ENCODE assay signal across 16 cellular contexts in genomic region chr1:3640113-3640932, GRCh38. TPM values are rescaled to one million over a fixed set of nuclear protein-coding genes. Genes with fewer than 3 reads are reported as not detected.
DNase-seq lines count a peak whose midpoint lies in the region; ATAC-seq, FAIRE-seq and TF ChIP-seq lines count a peak whose summit lies in the region.
"Had no signal": no experiment of that assay in that cellular context is flagged by ENCODE, and none has a peak within 500 bp of the region (broad histone marks: within the 10 kb centered on the region; RNA-seq: fewer than 3 reads in every experiment).

No MANE protein-coding gene starts in this region.

- H3K4me3 ChIP-seq in right lobe of liver (no peak overlapping the region), HepG2 (replicated peaks in 1 of 3; ENCODE audit: insufficient read depth in 1 of 3, low read depth in 2 of 3, low read length in 3 of 3) (no peak overlapping the region), neuronal stem cell (ENCODE audit: low read length in 2 of 2) (no peak overlapping the region), aorta (ENCODE audit: low read length in 2 of 2) (no peak overlapping the region)
- H3K4me3 ChIP-seq: A549, GM12878 had no signal

- H3K14ac ChIP-seq in neuronal stem cell (ENCODE audit: low read length) = no peak overlapping the region

- H2BK120ac ChIP-seq in neuronal stem cell (ENCODE audit: low read depth, low read length) = no peak overlapping the region

- H3K9ac ChIP-seq in HepG2 (ENCODE audit: insufficient read depth, low read depth, low read length) = no peak overlapping the region
- H3K9ac ChIP-seq in neuronal stem cell (ENCODE audit: low read depth, low read length, poor library complexity) = peak overlapping the region; percentile 35

- H4K91ac ChIP-seq in neuronal stem cell (ENCODE audit: low read depth, low read length, poor library complexity) = no peak overlapping the region

- H3K4me1 Mint-ChIP-seq in chondrocyte (ENCODE audit: low read depth) = no peaks in the 10 kb centered on the region

- H3K79me2 ChIP-seq in HepG2 (ENCODE audit: insufficient read depth, low read length) = no peaks in the 10 kb centered on the region

- no peaks in the 10 kb centered on the region for H4K20me1 ChIP-seq in HepG2 (ENCODE audit: insufficient read depth, low read length)

- no peaks in the 10 kb centered on the region for H3K9me3 ChIP-seq in right lobe of liver
- H3K9me3 ChIP-seq in HepG2 (ENCODE audit: low read length) = no peaks in the 10 kb centered on the region
- H3K9me3 ChIP-seq in neuronal stem cell (replicated peaks in 1 of 2; ENCODE audit: control insufficient read depth in 2 of 2, insufficient read depth in 1 of 2, low read depth in 1 of 2, low read length in 2 of 2) = no peaks in the 10 kb centered on the region
- no peaks in the 10 kb centered on the region for H3K9me3 ChIP-seq in aorta (ENCODE audit: control insufficient read depth, low read length)
- H3K9me3 ChIP-seq: A549, BE2C had no signal

- no peak overlapping the region for H2BK15ac ChIP-seq in neuronal stem cell (ENCODE audit: low read length)

- CTCF ChIA-PET in HepG2 (lab: Yijun Ruan, JAX; ENCODE audit: low intra/inter-chr PET ratio, low total read pairs) = no interaction called here

- no peak overlapping the region for H3K4me2 ChIP-seq in HepG2 (ENCODE audit: low read depth, low read length)
- no peak overlapping the region for H3K4me2 ChIP-seq in neuronal stem cell (ENCODE audit: insufficient read depth, low read length, poor library complexity, severe bottlenecking)
- H3K4me2 ChIP-seq: A549 had no signal

- TF ChIP-seq RAD21 in HepG2 (CRISPR knock-in tag; IDR thresholded peaks at IDR 0.05) = no peak

- no peak overlapping the region for H3K23ac ChIP-seq in neuronal stem cell (ENCODE audit: low read depth, low read length, poor library complexity)

- in situ Hi-C loops in HepG2 (cut with HindIII; ENCODE audit: extremely low pct_ligation_motif_present, low pct_unique_long_range_greater_than_20kb) = no loop called here

- H3K36me3 ChIP-seq in right lobe of liver = peaks cover 0 to 31% (median 5%) of the 10 kb centered on the region in 4 donors
- H3K36me3 ChIP-seq in HepG2 (replicated peaks in 1 of 2; ENCODE audit: control insufficient read depth in 1 of 2, insufficient read depth in 2 of 2, low read length in 2 of 2) = peaks cover 6 to 37% of the 10 kb centered on the region in 2 experiments; a peak in 4 of 5 replicates
- H3K36me3 ChIP-seq in neuronal stem cell (replicated peaks in 1 of 2; ENCODE audit: control insufficient read depth in 2 of 2, insufficient read depth in 2 of 2, low read length in 2 of 2) = peaks cover 17 to 60% of the 10 kb centered on the region in 2 donors
- peaks cover 0 to 11% of the 10 kb centered on the region in 2 donors for H3K36me3 ChIP-seq in aorta (ENCODE audit: control insufficient read depth in 1 of 2, insufficient read depth in 2 of 2, low read length in 1 of 2)
- H3K36me3 ChIP-seq: BE2C had no signal

- H3K27ac ChIP-seq in right lobe of liver (no peak overlapping the region), HepG2 (ENCODE audit: extremely low read length, insufficient read depth, low read length) (no peak overlapping the region), neuronal stem cell (replicated peaks; ENCODE audit: low read length) (no peak overlapping the region), aorta (ENCODE audit: low read depth in 1 of 2, low read length in 2 of 2) (no peak overlapping the region)
- H3K27ac ChIP-seq: A549, C4-2B had no signal

- H3K4me3 Mint-ChIP-seq in chondrocyte (ENCODE audit: unreplicated experiment) = no peak overlapping the region
- H3K4me3 Mint-ChIP-seq: CD4-positive, alpha-beta memory T cell had no signal

- WGBS in right lobe of liver (ENCODE audit: insufficient coverage, low coverage, low lambda C conversion rate, missing lambda C conversion rate) = 95% methylated on average over 7 of the region's 38 CpGs
- WGBS in HepG2 (ENCODE audit: low lambda C conversion rate) = 95% methylated on average over 23 of the region's 38 CpGs
- no CpG with 5 or more reads among the region's 38 CpGs for WGBS in neuronal stem cell (ENCODE audit: extremely low coverage in 2 of 2, insufficient read length in 2 of 2, insufficient replicate concordance in 1 of 2), 2 donors
- WGBS in aorta, 2 donors = 90 to 93% methylated on average over 38 of the region's 38 CpGs

- H4K8ac ChIP-seq in neuronal stem cell (ENCODE audit: low read depth, low read length) = peak overlapping the region; percentile 55

- DNase-seq in right lobe of liver = peak in 2 of 3 donors; percentile 35 to 39
- DNase-seq in HepG2 (ENCODE audit: low spot score) = no peak
- peak; percentile 79 for DNase-seq in chondrocyte (ENCODE audit: low spot score)
- DNase-seq in neuronal stem cell (ENCODE audit: low spot score) = no peak
- DNase-seq in aorta = peak; percentile 42 to 50
- DNase-seq in germinal center (ENCODE audit: low spot score) = no peak
- no peak for DNase-seq in NCI-H1417 (lab: John Stamatoyannopoulos, UW)
- DNase-seq: BE2C; CD4-positive, alpha-beta memory T cell; DMS79 had no signal

- H2BK5ac ChIP-seq in neuronal stem cell (ENCODE audit: low read length) = no peak overlapping the region

- no peak overlapping the region for H3K18ac ChIP-seq in neuronal stem cell (ENCODE audit: low read length)

- H3K79me1 ChIP-seq in neuronal stem cell (ENCODE audit: low read depth, low read length) = no peaks in the 10 kb centered on the region

- no peak for FAIRE-seq in HepG2 (lab: Jason Lieb, UNC)
- FAIRE-seq: A549, GM12878, GM18507 had no signal

- H2BK12ac ChIP-seq in neuronal stem cell (ENCODE audit: low read length) = no peak overlapping the region

- H3K27me3 Mint-ChIP-seq in chondrocyte (ENCODE audit: low read depth) = no peaks in the 10 kb centered on the region
- H3K27me3 Mint-ChIP-seq: CD4-positive, alpha-beta memory T cell had no signal

- no peak overlapping the region for H2AK5ac ChIP-seq in neuronal stem cell (ENCODE audit: low read depth, low read length)

- peaks cover 27% of the 10 kb centered on the region for H3K36me3 Mint-ChIP-seq in chondrocyte (ENCODE audit: low read depth)

- H3K27ac Mint-ChIP-seq in chondrocyte (ENCODE audit: unreplicated experiment) = no peak overlapping the region

- TF ChIP-seq POLR2A in right lobe of liver (IDR thresholded peaks at IDR 0.05) (no peak), HepG2 (IDR thresholded peaks at IDR 0.05; ENCODE audit: insufficient read depth in 1 of 2, low read depth in 2 of 2, low read length in 2 of 2) (no peak)

- TF ChIP-seq CTCF in right lobe of liver (IDR thresholded peaks at IDR 0.05) (no peak), HepG2 (CRISPR knock-in tag; IDR thresholded peaks at IDR 0.05) (no peak), chondrocyte (IDR thresholded peaks at IDR 0.05) (no peak)

- ATAC-seq in right lobe of liver = no peak
- no peak for ATAC-seq in HepG2
- no peak for ATAC-seq in aorta (ENCODE audit: low FRiP score)
- ATAC-seq: A549, GM12878, HCT116 had no signal

- H3K4me1 ChIP-seq in right lobe of liver (no peaks in the 10 kb centered on the region), HepG2 (ENCODE audit: insufficient read depth, low read length) (no peaks in the 10 kb centered on the region), neuronal stem cell (ENCODE audit: control insufficient read depth in 2 of 2, insufficient read depth in 1 of 2, low read depth in 1 of 2, low read length in 2 of 2) (peaks cover 0 to 3% of the 10 kb centered on the region in 2 donors), aorta (ENCODE audit: control insufficient read depth in 1 of 2, insufficient read depth in 2 of 2, low read length in 2 of 2) (no peaks in the 10 kb centered on the region)
- H3K4me1 ChIP-seq: A549, BE2C had no signal

- no peak overlapping the region for H2AFZ ChIP-seq in HepG2 (ENCODE audit: low read length)
- no peak overlapping the region for H2AFZ ChIP-seq in neuronal stem cell (ENCODE audit: low read length)

- TF ChIP-seq EP300 in HepG2 (IDR thresholded peaks at IDR 0.05; ENCODE audit: low read depth in 2 of 2, low read length in 2 of 2) (no peak), HepG2 (CRISPR knock-in tag; IDR thresholded peaks at IDR 0.05; ENCODE audit: borderline replicate concordance) (no peak)

- H3K4ac ChIP-seq in neuronal stem cell (ENCODE audit: low read length) = no peak overlapping the region

- no peaks in the 10 kb centered on the region for H3K9me3 Mint-ChIP-seq in chondrocyte (ENCODE audit: low read depth)
- H3K9me3 Mint-ChIP-seq: CD4-positive, alpha-beta memory T cell had no signal

- no peaks in the 10 kb centered on the region for H3K27me3 ChIP-seq in right lobe of liver
- no peaks in the 10 kb centered on the region for H3K27me3 ChIP-seq in HepG2 (ENCODE audit: control insufficient read depth in 1 of 2, insufficient read depth in 2 of 2, low read length in 2 of 2)
- no peaks in the 10 kb centered on the region for H3K27me3 ChIP-seq in neuronal stem cell (ENCODE audit: control insufficient read depth in 3 of 3, insufficient read depth in 3 of 3, low read depth in 1 of 3, low read length in 3 of 3)
- H3K27me3 ChIP-seq in aorta (ENCODE audit: control insufficient read depth in 1 of 2, insufficient read depth in 2 of 2, low read length in 1 of 2) = no peaks in the 10 kb centered on the region
- H3K27me3 ChIP-seq: BE2C had no signal

- POLR2A ChIA-PET in HepG2 (lab: Yijun Ruan, JAX) = no interaction called here

- intact Hi-C loops in right lobe of liver (cut with DNase I) = no loop called here
- intact Hi-C loops in HepG2 (cut with micrococcal nuclease; ENCODE audit: unreplicated experiment) = no loop called here
- intact Hi-C loops in aorta (cut with DNase I) = no loop called here

- no TSS peak for BruUV-seq in HepG2 (replicated peaks; lab: Mats Ljungman, UMichigan)

RNA-seq across cellular contexts. Expression of gene WRAP73, which starts 9.6 kb away (rescaled TPM):
- total RNA-seq in right lobe of liver (1 to 10 TPM; 5.6 to 9.1 (median 7.1) TPM), HepG2 (2016; rRNA removed; fragmentation: Illumina TruSeq; extraction: Trizol) (18.1 and 21.0 TPM in 2 replicates), chondrocyte (12.6 to 17.6 TPM (median 15.5 TPM) in 3 replicates), aorta (10 to 100 TPM; 10.6 to 17.4 TPM)
- 5.0 and 5.8 TPM in 2 replicates for total RNA-seq in HepG2 (2016; cell fraction: cytosol; rRNA removed; fragmentation: Illumina TruSeq; extraction: Trizol; ENCODE audit: low read depth)
- total RNA-seq in HepG2 (2016; cell fraction: insoluble cytoplasmic fraction; rRNA removed; fragmentation: Illumina TruSeq; extraction: Trizol) = 20.2 and 20.3 TPM in 2 replicates
- total RNA-seq in HepG2 (2016; cell fraction: membrane; rRNA removed; fragmentation: Illumina TruSeq; extraction: Trizol) = 8.8 and 10.8 TPM in 2 replicates
- 14.3 and 17.1 TPM in 2 replicates for total RNA-seq in HepG2 (2016; cell fraction: nucleus; rRNA removed; fragmentation: Illumina TruSeq; extraction: Trizol)
- polyA plus RNA-seq in HepG2 (2011; rRNA removed) (40.4 and 44.1 TPM in 2 replicates), aorta (10 to 100 TPM in 1 of 2 donors, 1 to 10 TPM in 1; 5.8 to 27.8 TPM)
- 27.5 and 35.0 TPM in 2 replicates for polyA plus RNA-seq in HepG2 (2011; cell fraction: cytosol; rRNA removed)
- 78.4 and 79.9 TPM in 2 replicates for polyA plus RNA-seq in HepG2 (2011; cell fraction: nucleus; rRNA removed)
- polyA plus RNA-seq in HepG2 (2012) = 12.9 and 18.3 TPM in 2 replicates
- polyA plus RNA-seq in HepG2 (2016; cell fraction: cytosol; fragmentation: Illumina TruSeq; extraction: Trizol; ENCODE audit: low read depth) = 5.5 TPM in 2 replicates
- 19.4 and 25.1 TPM in 2 replicates for polyA plus RNA-seq in HepG2 (2016; cell fraction: insoluble cytoplasmic fraction; fragmentation: Illumina TruSeq; extraction: Trizol; ENCODE audit: low read depth)
- 6.3 and 7.2 TPM in 2 replicates for polyA plus RNA-seq in HepG2 (2016; cell fraction: membrane; fragmentation: Illumina TruSeq; extraction: Trizol; ENCODE audit: low read depth)
- 41.4 and 53.5 TPM in 2 replicates for polyA plus RNA-seq in HepG2 (2016; cell fraction: nucleus; fragmentation: Illumina TruSeq; extraction: Trizol; ENCODE audit: insufficient read depth, low read depth)
- polyA minus RNA-seq in HepG2 (2011; rRNA and poly(A)+ RNA removed; ENCODE audit: low replicate concordance) = 43.7 and 46.5 TPM in 2 replicates
- 11.9 and 16.4 TPM in 2 replicates for polyA minus RNA-seq in HepG2 (2011; cell fraction: cytosol; rRNA and poly(A)+ RNA removed)
- polyA minus RNA-seq in HepG2 (2011; cell fraction: nucleus; rRNA and poly(A)+ RNA removed) = 18.4 and 19.5 TPM in 2 replicates
- polyA plus RNA-seq in neuronal stem cell (2013, experiment 1 of 2) = 24.6 TPM
- 25.7 TPM for polyA plus RNA-seq in neuronal stem cell (2013, experiment 2 of 2)

RNA-seq across cellular contexts. Expression of gene TP73, which starts 12.0 kb away (rescaled TPM):
- total RNA-seq in right lobe of liver = 1 to 10 TPM in 2 of 6 experiments, under 1 TPM in 4; 0.05 to 2.3 (median 0.32) TPM
- 0.69 and 1.1 TPM in 2 replicates for total RNA-seq in HepG2 (2016; rRNA removed; fragmentation: Illumina TruSeq; extraction: Trizol)
- 0.35 and 0.51 TPM in 2 replicates for total RNA-seq in HepG2 (2016; cell fraction: cytosol; rRNA removed; fragmentation: Illumina TruSeq; extraction: Trizol; ENCODE audit: low read depth)
- 0.39 and 1.1 TPM in 2 replicates for total RNA-seq in HepG2 (2016; cell fraction: insoluble cytoplasmic fraction; rRNA removed; fragmentation: Illumina TruSeq; extraction: Trizol)
- total RNA-seq in HepG2 (2016; cell fraction: membrane; rRNA removed; fragmentation: Illumina TruSeq; extraction: Trizol) = 1.3 and 1.4 TPM in 2 replicates
- total RNA-seq in HepG2 (2016; cell fraction: nucleus; rRNA removed; fragmentation: Illumina TruSeq; extraction: Trizol) = 1.7 and 2.1 TPM in 2 replicates
- 0.49 and 0.59 TPM in 2 replicates for polyA plus RNA-seq in HepG2 (2011; rRNA removed)
- polyA plus RNA-seq in HepG2 (2011; cell fraction: cytosol; rRNA removed) = 0.10 and 0.28 TPM in 2 replicates
- polyA plus RNA-seq in HepG2 (2011; cell fraction: nucleus; rRNA removed) = 1.8 and 3.5 TPM in 2 replicates
- polyA plus RNA-seq in HepG2 (2012) = 0.37 and 0.74 TPM in 2 replicates
- polyA plus RNA-seq in HepG2 (2016; cell fraction: cytosol; fragmentation: Illumina TruSeq; extraction: Trizol; ENCODE audit: low read depth) = 0.45 and 0.53 TPM in 2 replicates
- 1.5 and 1.9 TPM in 2 replicates for polyA plus RNA-seq in HepG2 (2016; cell fraction: insoluble cytoplasmic fraction; fragmentation: Illumina TruSeq; extraction: Trizol; ENCODE audit: low read depth)
- polyA plus RNA-seq in HepG2 (2016; cell fraction: membrane; fragmentation: Illumina TruSeq; extraction: Trizol; ENCODE audit: low read depth) = 0.93 and 1.4 TPM in 2 replicates
- polyA plus RNA-seq in HepG2 (2016; cell fraction: nucleus; fragmentation: Illumina TruSeq; extraction: Trizol; ENCODE audit: insufficient read depth, low read depth) = 3.4 and 3.9 TPM in 2 replicates
- polyA minus RNA-seq in HepG2 (2011; rRNA and poly(A)+ RNA removed; ENCODE audit: low replicate concordance) = 0.48 TPM in 1 of 2 replicates, not detected in the other
- 0.30 and 0.62 TPM in 2 replicates for polyA minus RNA-seq in HepG2 (2011; cell fraction: cytosol; rRNA and poly(A)+ RNA removed)
- polyA minus RNA-seq in HepG2 (2011; cell fraction: nucleus; rRNA and poly(A)+ RNA removed) = 0.99 and 1.2 TPM in 2 replicates
- 0.05 to 0.58 TPM in 2 of 3 replicates, not detected in the other for total RNA-seq in chondrocyte
- polyA plus RNA-seq in neuronal stem cell (2013, experiment 1 of 2) = 0.18 TPM
- polyA plus RNA-seq in neuronal stem cell (2013, experiment 2 of 2) = 0.19 TPM
- total RNA-seq in aorta = under 1 TPM in 1 of 2 donors, not detected in 1; 0.18 TPM
- under 1 TPM in 1 of 2 donors, not detected in 1; 0.38 TPM for polyA plus RNA-seq in aorta
- polyA plus RNA-seq: AG04450 had no signal

RNA-seq across cellular contexts. Expression of gene TPRG1L, which starts 15.5 kb away (rescaled TPM):
- total RNA-seq in right lobe of liver (10 to 100 TPM; 42.5 to 54.6 (median 53.4) TPM), HepG2 (2016; rRNA removed; fragmentation: Illumina TruSeq; extraction: Trizol) (21.3 and 31.7 TPM in 2 replicates), chondrocyte (52.5 to 53.7 TPM (median 53.6 TPM) in 3 replicates), aorta (10 to 100 TPM; 35.4 to 39.0 TPM)
- total RNA-seq in HepG2 (2016; cell fraction: cytosol; rRNA removed; fragmentation: Illumina TruSeq; extraction: Trizol; ENCODE audit: low read depth) = 5.7 and 6.3 TPM in 2 replicates
- 20.0 and 34.6 TPM in 2 replicates for total RNA-seq in HepG2 (2016; cell fraction: insoluble cytoplasmic fraction; rRNA removed; fragmentation: Illumina TruSeq; extraction: Trizol)
- total RNA-seq in HepG2 (2016; cell fraction: membrane; rRNA removed; fragmentation: Illumina TruSeq; extraction: Trizol) = 26.8 and 28.4 TPM in 2 replicates
- total RNA-seq in HepG2 (2016; cell fraction: nucleus; rRNA removed; fragmentation: Illumina TruSeq; extraction: Trizol) = 13.9 and 17.8 TPM in 2 replicates
- polyA plus RNA-seq in HepG2 (2011; rRNA removed) (37.4 and 44.3 TPM in 2 replicates), aorta (10 to 100 TPM; 42.0 to 51.0 TPM)
- 39.8 and 48.5 TPM in 2 replicates for polyA plus RNA-seq in HepG2 (2011; cell fraction: cytosol; rRNA removed)
- 18.5 and 21.7 TPM in 2 replicates for polyA plus RNA-seq in HepG2 (2011; cell fraction: nucleus; rRNA removed)
- 32.1 and 36.9 TPM in 2 replicates for polyA plus RNA-seq in HepG2 (2012)
- 9.7 and 10.7 TPM in 2 replicates for polyA plus RNA-seq in HepG2 (2016; cell fraction: cytosol; fragmentation: Illumina TruSeq; extraction: Trizol; ENCODE audit: low read depth)
- polyA plus RNA-seq in HepG2 (2016; cell fraction: insoluble cytoplasmic fraction; fragmentation: Illumina TruSeq; extraction: Trizol; ENCODE audit: low read depth) = 66.4 and 67.1 TPM in 2 replicates
- 27.9 and 28.2 TPM in 2 replicates for polyA plus RNA-seq in HepG2 (2016; cell fraction: membrane; fragmentation: Illumina TruSeq; extraction: Trizol; ENCODE audit: low read depth)
- polyA plus RNA-seq in HepG2 (2016; cell fraction: nucleus; fragmentation: Illumina TruSeq; extraction: Trizol; ENCODE audit: insufficient read depth, low read depth) = 42.7 TPM in 2 replicates
- 33.6 and 37.3 TPM in 2 replicates for polyA minus RNA-seq in HepG2 (2011; rRNA and poly(A)+ RNA removed; ENCODE audit: low replicate concordance)
- polyA minus RNA-seq in HepG2 (2011; cell fraction: cytosol; rRNA and poly(A)+ RNA removed) = 24.6 and 30.2 TPM in 2 replicates
- 8.0 and 10.2 TPM in 2 replicates for polyA minus RNA-seq in HepG2 (2011; cell fraction: nucleus; rRNA and poly(A)+ RNA removed)
- polyA plus RNA-seq in neuronal stem cell (2013, experiment 1 of 2) = 13.4 TPM
- polyA plus RNA-seq in neuronal stem cell (2013, experiment 2 of 2) = 13.2 TPM

RNA-seq across cellular contexts. Expression of gene MEGF6, which starts 29.0 kb away (rescaled TPM):
- total RNA-seq in right lobe of liver (1 to 10 TPM; 2.2 to 9.6 (median 4.4) TPM), HepG2 (2016; rRNA removed; fragmentation: Illumina TruSeq; extraction: Trizol) (0.76 and 1.9 TPM in 2 replicates), chondrocyte (185 to 332 TPM (median 328 TPM) in 3 replicates), aorta (100 to 1,000 TPM in 1 of 2 donors, 10 to 100 TPM in 1; 91.8 to 223 TPM)
- total RNA-seq in HepG2 (2016; cell fraction: cytosol; rRNA removed; fragmentation: Illumina TruSeq; extraction: Trizol; ENCODE audit: low read depth) = 0.18 and 0.61 TPM in 2 replicates
- total RNA-seq in HepG2 (2016; cell fraction: insoluble cytoplasmic fraction; rRNA removed; fragmentation: Illumina TruSeq; extraction: Trizol) = 0.70 and 2.7 TPM in 2 replicates
- total RNA-seq in HepG2 (2016; cell fraction: membrane; rRNA removed; fragmentation: Illumina TruSeq; extraction: Trizol) = 0.52 and 0.96 TPM in 2 replicates
- 2.7 and 3.4 TPM in 2 replicates for total RNA-seq in HepG2 (2016; cell fraction: nucleus; rRNA removed; fragmentation: Illumina TruSeq; extraction: Trizol)
- polyA plus RNA-seq in HepG2 (2011; rRNA removed) (1.9 and 3.5 TPM in 2 replicates), aorta (100 to 1,000 TPM in 1 of 2 donors, 10 to 100 TPM in 1; 53.7 to 332 TPM)
- polyA plus RNA-seq in HepG2 (2011; cell fraction: cytosol; rRNA removed) = 0.90 and 1.8 TPM in 2 replicates
- 68.1 and 94.7 TPM in 2 replicates for polyA plus RNA-seq in HepG2 (2011; cell fraction: nucleus; rRNA removed)
- polyA plus RNA-seq in HepG2 (2012) = 3.6 and 4.8 TPM in 2 replicates
- 0.09 and 0.19 TPM in 2 replicates for polyA plus RNA-seq in HepG2 (2016; cell fraction: cytosol; fragmentation: Illumina TruSeq; extraction: Trizol; ENCODE audit: low read depth)
- polyA plus RNA-seq in HepG2 (2016; cell fraction: insoluble cytoplasmic fraction; fragmentation: Illumina TruSeq; extraction: Trizol; ENCODE audit: low read depth) = 0.80 and 1.3 TPM in 2 replicates
- polyA plus RNA-seq in HepG2 (2016; cell fraction: membrane; fragmentation: Illumina TruSeq; extraction: Trizol; ENCODE audit: low read depth) = 0.19 and 0.34 TPM in 2 replicates
- polyA plus RNA-seq in HepG2 (2016; cell fraction: nucleus; fragmentation: Illumina TruSeq; extraction: Trizol; ENCODE audit: insufficient read depth, low read depth) = 8.1 and 10.4 TPM in 2 replicates
- 3.5 and 4.6 TPM in 2 replicates for polyA minus RNA-seq in HepG2 (2011; rRNA and poly(A)+ RNA removed; ENCODE audit: low replicate concordance)
- polyA minus RNA-seq in HepG2 (2011; cell fraction: cytosol; rRNA and poly(A)+ RNA removed) = 1.7 and 2.4 TPM in 2 replicates
- polyA minus RNA-seq in HepG2 (2011; cell fraction: nucleus; rRNA and poly(A)+ RNA removed) = 5.6 and 10.6 TPM in 2 replicates
- polyA plus RNA-seq in neuronal stem cell (2013, experiment 1 of 2) = 10.3 TPM
- polyA plus RNA-seq in neuronal stem cell (2013, experiment 2 of 2) = 10.0 TPM

Comparison
In these comparisons a context has a peak if more than half of its experiments do, and no peak if none do; other contexts are left out.
1. DNase-seq: peak in right lobe of liver (2 of 3), chondrocyte (single experiment) and aorta (2 of 2); none in HepG2 (single experiment), neuronal stem cell (single experiment), germinal center (single experiment) and NCI-H1417 (0 of 3).